Comparison of ENCODE assay signal across 13 cellular contexts in the genomic region with DNA sequence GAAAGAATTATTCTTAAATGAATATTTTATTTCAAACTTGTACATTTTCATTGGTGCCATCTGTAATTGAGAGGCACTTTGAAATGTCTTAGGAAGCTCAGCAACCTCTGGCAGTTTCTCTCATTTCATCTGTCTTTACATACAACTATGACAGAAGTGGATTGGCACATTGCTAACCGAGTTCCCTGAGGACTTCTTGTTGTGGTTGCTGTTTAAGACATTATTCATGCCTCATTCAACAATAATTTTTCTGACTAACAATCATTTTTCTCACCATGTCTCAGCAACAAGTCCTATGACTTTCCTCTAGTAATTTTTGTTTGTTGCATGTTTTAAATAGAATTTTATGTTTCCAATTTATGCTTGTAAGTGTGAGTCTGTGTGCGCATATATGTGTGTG.
DNase-seq lines count a peak whose midpoint lies in the region; ATAC-seq and TF ChIP-seq lines count a peak whose summit lies in the region.
"Had no signal": no experiment of that assay in that cellular context is flagged by ENCODE, and none has a peak within 500 bp of the region (broad histone marks: within the 10 kb centered on the region; RNA-seq: fewer than 3 reads in every experiment).

No MANE protein-coding gene starts in this region.

- peaks cover 0 to 6% (median 4%) of the 10 kb centered on the region in 11 experiments; a peak in 9 of 22 replicates for H3K9me3 ChIP-seq in BLaER1 treated with 17β-estradiol and CSF1 and Interleukin-3, amounts not matched to agents 10 nM and 100 nM (replicated peaks in 1 of 11)
- H3K9me3 ChIP-seq: thoracic aorta had no signal

- no peak overlapping the region for H3K9ac ChIP-seq in BLaER1 treated with 17β-estradiol and CSF1 and Interleukin-3, amounts not matched to agents 10 nM and 100 nM

- no peak for TF ChIP-seq CTCF in brain microvascular endothelial cell (IDR thresholded peaks at IDR 0.05; ENCODE audit: low read depth, low read length, missing control alignments)

- H3K4me1 ChIP-seq in BLaER1 treated with 17β-estradiol and CSF1 and Interleukin-3, amounts not matched to agents 10 nM and 100 nM = peaks cover 0 to 18% (median 8%) of the 10 kb centered on the region in 10 experiments; a peak in 9 of 20 replicates

- DNase-seq in M059J (ENCODE audit: low read depth) = peak; percentile 76
- DNase-seq in brain microvascular endothelial cell = peak; percentile 75
- DNase-seq in myocyte (ENCODE audit: low read depth) = peak; percentile 62
- no peak for DNase-seq in GDM1 (lab: John Stamatoyannopoulos, UW)
- no peak for DNase-seq in SKM-1 (lab: John Stamatoyannopoulos, UW; ENCODE audit: unreplicated experiment)
- DNase-seq: activated effector memory CD4-positive, alpha-beta T cell treated with anti-CD3 and anti-CD28 coated beads, Interleukin-2, amount 50 U/mL, for 16 hours; endodermal cell; left colon; WERI-Rb-1 had no signal

- no peak overlapping the region for H3K4me3 ChIP-seq in BLaER1 treated with 17β-estradiol and CSF1 and Interleukin-3, amounts not matched to agents 10 nM and 100 nM
- H3K4me3 ChIP-seq in brain microvascular endothelial cell (ENCODE audit: low read depth, low read length) = no peak overlapping the region
- H3K4me3 ChIP-seq: thoracic aorta had no signal

- no peak overlapping the region for H3K27ac ChIP-seq in BLaER1 treated with 17β-estradiol and CSF1 and Interleukin-3, amounts not matched to agents 10 nM and 100 nM
- peak overlapping the region; percentile 73 for H3K27ac ChIP-seq in brain microvascular endothelial cell
- H3K27ac ChIP-seq: thoracic aorta, WERI-Rb-1 had no signal

- H3K27me3 ChIP-seq in BLaER1 treated with 17β-estradiol and CSF1 and Interleukin-3, amounts not matched to agents 10 nM and 100 nM = no peaks in the 10 kb centered on the region
- no peaks in the 10 kb centered on the region for H3K27me3 ChIP-seq in brain microvascular endothelial cell (replicated peaks)

- in situ Hi-C loops in brain microvascular endothelial cell (cut with HindIII; ENCODE audit: low pct_ligation_motif_present, low sequenced_read_pairs) = no loop called here

- H3K4me2 ChIP-seq in BLaER1 treated with 17β-estradiol and CSF1 and Interleukin-3, amounts not matched to agents 10 nM and 100 nM = peak overlapping the region in 6 of 11 experiments; percentile 2 to 57 (median 16); a peak in 8 of 22 replicates

- ATAC-seq in HG02981 (IDR thresholded peaks at IDR 0.05; ENCODE audit: unreplicated experiment) (no peak), GM21529 (IDR thresholded peaks at IDR 0.05; ENCODE audit: unreplicated experiment) (no peak)
- ATAC-seq: left colon had no signal

- no peaks in the 10 kb centered on the region for H4K20me1 ChIP-seq in BLaER1 treated with 17β-estradiol and CSF1 and Interleukin-3, amounts not matched to agents 10 nM and 100 nM

- no peaks in the 10 kb centered on the region for H3K36me3 ChIP-seq in BLaER1 treated with 17β-estradiol and CSF1 and Interleukin-3, amounts not matched to agents 10 nM and 100 nM
- H3K36me3 ChIP-seq in brain microvascular endothelial cell (replicated peaks) = no peaks in the 10 kb centered on the region
- H3K36me3 ChIP-seq: thoracic aorta, WERI-Rb-1 had no signal

Comparison
In these comparisons a context has a peak if more than half of its experiments do, and no peak if none do; other contexts are left out.
1. DNase-seq: peak in M059J (single experiment), brain microvascular endothelial cell (single experiment) and myocyte (single experiment); none in GDM1 (single experiment) and SKM-1 (single experiment).